29 cellular contexts compared by ENCODE assay signal in the genomic region with DNA sequence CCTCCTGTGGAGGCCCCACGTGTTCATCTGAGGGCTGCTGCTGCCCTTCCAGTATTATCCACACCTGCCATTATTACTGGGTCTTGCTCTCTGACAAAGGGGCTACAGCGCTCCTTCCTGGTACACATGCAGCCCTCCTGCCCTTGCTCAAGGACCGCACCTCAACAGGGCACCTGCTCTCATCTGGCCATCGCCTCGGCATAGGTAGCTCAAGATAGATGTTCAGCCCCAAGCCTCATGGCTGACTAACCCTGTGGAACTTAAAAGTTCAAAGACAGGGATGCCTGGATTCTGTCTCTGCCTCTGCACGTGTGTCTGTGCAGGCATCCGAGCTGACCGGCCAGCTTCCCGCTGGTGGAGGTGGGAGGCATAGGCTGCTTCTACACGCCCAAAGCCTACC.
"Had no signal": no experiment of that assay in that cellular context is flagged by ENCODE, and none has a peak within 500 bp of the region (broad histone marks: within the 10 kb centered on the region; RNA-seq: fewer than 3 reads in every experiment).

No MANE protein-coding gene starts in this region.

- H3K4me3 Mint-ChIP-seq: central memory CD8-positive, alpha-beta T cell; dendritic cell treated with granulocyte-macrophage colony-stimulating factor and Interleukin-4, amounts not matched to agents 40 ng/mL and 50 ng/mL, for 4 days; naive thymus-derived CD4-positive, alpha-beta T cell; nephron; type B pancreatic cell had no signal

- H3K36me3 Mint-ChIP-seq: naive thymus-derived CD4-positive, alpha-beta T cell; type B pancreatic cell had no signal

- H3K4me1 Mint-ChIP-seq: central memory CD8-positive, alpha-beta T cell; naive thymus-derived CD4-positive, alpha-beta T cell; nephron had no signal

- ATAC-seq: left lobe of liver; naive thymus-derived CD4-positive, alpha-beta T cell; sciatic nerve had no signal

- H3K4me1 ChIP-seq: colonic mucosa, esophagus squamous epithelium, parathyroid adenoma, right atrium auricular region, stomach, thyroid gland had no signal

- H3K27ac Mint-ChIP-seq: dendritic cell treated with granulocyte-macrophage colony-stimulating factor and Interleukin-4, amounts not matched to agents 40 ng/mL and 50 ng/mL, for 4 days; naive thymus-derived CD4-positive, alpha-beta T cell; nephron; progenitor cell of endocrine pancreas; type B pancreatic cell had no signal

- H3K27ac ChIP-seq: colonic mucosa, esophagus squamous epithelium, neutrophil, parathyroid adenoma, right atrium auricular region, stomach, thyroid gland had no signal

- H3K9me3 ChIP-seq: colonic mucosa, esophagus squamous epithelium, neutrophil, thyroid gland had no signal

- H3K27me3 ChIP-seq: colonic mucosa, esophagus squamous epithelium, neutrophil, right atrium auricular region, thyroid gland had no signal

- H3K9ac ChIP-seq: parathyroid adenoma had no signal

- H3K79me2 ChIP-seq: parathyroid adenoma had no signal

- DNase-seq: colonic mucosa; effector memory CD4-positive, alpha-beta T cell; esophagus squamous epithelium; foreskin melanocyte; hypothalamus; mammary epithelial cell; mesendoderm; midbrain; naive thymus-derived CD4-positive, alpha-beta T cell; stimulated activated CD4-positive, alpha-beta T cell treated with anti-CD3 and anti-CD28 coated beads, Interleukin-12 subunit alpha, Interleukin-12 subunit beta, amount 100 ng/mL, for 4 hours; stimulated activated CD4-positive, alpha-beta T cell treated with anti-CD3 and anti-CD28 coated beads, Interleukin-1b, Interleukin-23, amount 100 ng/mL, for 48 hours; stimulated activated CD4-positive, alpha-beta T cell treated with anti-CD3 and anti-CD28 coated beads, Interleukin-4, amount 100 ng/mL, for 1 hour; stimulated activated CD8-positive, alpha-beta memory T cell treated with anti-CD3 and anti-CD28 coated beads, Interleukin-4, amount 100 ng/mL, for 48 hours; stimulated activated naive CD4-positive, alpha-beta T cell; stomach; thyroid gland had no signal

- H3K27me3 Mint-ChIP-seq: central memory CD8-positive, alpha-beta T cell; dendritic cell treated with granulocyte-macrophage colony-stimulating factor and Interleukin-4, amounts not matched to agents 40 ng/mL and 50 ng/mL, for 4 days; type B pancreatic cell had no signal

- H3K36me3 ChIP-seq: colonic mucosa, esophagus squamous epithelium, neutrophil, right atrium auricular region, stomach, thyroid gland had no signal

- H3K4me2 ChIP-seq: smooth muscle cell had no signal

- H3K9me3 Mint-ChIP-seq: central memory CD8-positive, alpha-beta T cell; dendritic cell treated with granulocyte-macrophage colony-stimulating factor and Interleukin-4, amounts not matched to agents 40 ng/mL and 50 ng/mL, for 4 days; nephron; type B pancreatic cell had no signal

- H3K4me3 ChIP-seq: colonic mucosa, esophagus squamous epithelium, right atrium auricular region, smooth muscle cell, stomach, thyroid gland had no signal

- H2AFZ ChIP-seq: parathyroid adenoma had no signal

- FAIRE-seq: endothelial cell of umbilical vein, keratinocyte had no signal
